14 cellular contexts compared by ENCODE assay signal in genomic region chr7:38524786-38525185, GRCh38.
"Had no signal": no experiment of that assay in that cellular context is flagged by ENCODE, and none has a peak within 500 bp of the region (broad histone marks: within the 10 kb centered on the region; RNA-seq: fewer than 3 reads in every experiment).

No MANE protein-coding gene starts in this region.

- H3K27ac ChIP-seq: gastroesophageal sphincter, neutrophil had no signal

- DNase-seq: activated B cell treated with CpG ODN at 0.5 μM for 24 hours; activated CD4-positive, alpha-beta T cell treated with anti-CD3 and anti-CD28 coated beads for 48 hours; activated CD8-positive, alpha-beta memory T cell treated with anti-CD3 and anti-CD28 coated beads, Interleukin-2, amount 50 U/mL, for 4 hours; activated CD8-positive, alpha-beta T cell treated with anti-CD3 and anti-CD28 coated beads, Interleukin-2, amount 10 ng/mL, durations not matched to agents 7 days and 5 days; activated gamma-delta T cell; activated T-cell treated with anti-CD3 and anti-CD28 coated beads, Interleukin-2, amount 50 U/mL, for 72 hours; amygdala; mesendoderm; natural killer cell; stimulated activated CD4-positive, alpha-beta T cell treated with anti-CD3 and anti-CD28 coated beads, Interleukin-12 subunit alpha, Interleukin-12 subunit beta, amount 100 ng/mL, for 4 hours; stimulated activated CD4-positive, alpha-beta T cell treated with anti-CD3 and anti-CD28 coated beads, Interleukin-2, amount 100 ng/mL, for 24 hours; T-helper 2 cell had no signal

- H3K4me3 ChIP-seq: gastroesophageal sphincter had no signal

- H3K9me3 ChIP-seq: gastroesophageal sphincter, neutrophil had no signal

- H3K27me3 ChIP-seq: gastroesophageal sphincter, neutrophil had no signal

- H3K36me3 ChIP-seq: gastroesophageal sphincter, neutrophil had no signal
